27 cellular contexts compared by ENCODE assay signal in genomic region chrX:35291013-35291412, GRCh38.
"Had no signal": no experiment of that assay in that cellular context is flagged by ENCODE, and none has a peak within 500 bp of the region (broad histone marks: within the 10 kb centered on the region; RNA-seq: fewer than 3 reads in every experiment).

No MANE protein-coding gene starts in this region.

- H3K36me3 ChIP-seq: colonic mucosa, esophagus squamous epithelium, gastrocnemius medialis, heart right ventricle, left ventricle myocardium inferior, lower lobe of right lung had no signal

- FAIRE-seq: endometrium, islet of Langerhans, keratinocyte had no signal

- DNase-seq: colonic mucosa; cortex of kidney; effector CD8-positive, alpha-beta T cell; effector memory CD8-positive, alpha-beta T cell; endodermal cell; erythroblast; esophagus squamous epithelium; foreskin fibroblast; foreskin melanocyte; gastrocnemius medialis; glutamatergic neuron; head of caudate nucleus; heart right ventricle; hippocampal formation; left cardiac atrium; left ventricle myocardium inferior; lower lobe of right lung; mesenchymal stem cell; mucosa of descending colon; naive B cell had no signal

- H3K27me3 Mint-ChIP-seq: dendritic cell treated with granulocyte-macrophage colony-stimulating factor and Interleukin-4, amounts not matched to agents 40 ng/mL and 50 ng/mL, for 4 days; effector memory CD8-positive, alpha-beta T cell; naive B cell had no signal

- H3K4me3 ChIP-seq: colonic mucosa, esophagus squamous epithelium, gastrocnemius medialis, heart right ventricle, left ventricle myocardium inferior, lower lobe of right lung, mucosa of descending colon had no signal

- H3K4me1 Mint-ChIP-seq: endodermal cell, mesothelial cell of epicardium, naive B cell had no signal

- H3K36me3 Mint-ChIP-seq: mesothelial cell of epicardium, naive B cell had no signal

- ATAC-seq: effector memory CD8-positive, alpha-beta T cell; esophagus mucosa; gastrocnemius medialis; heart right ventricle; left cardiac atrium; lower lobe of right lung; mucosa of descending colon had no signal

- H3K9me3 ChIP-seq: colonic mucosa, esophagus squamous epithelium, gastrocnemius medialis, heart right ventricle, left ventricle myocardium inferior, lower lobe of right lung, mucosa of descending colon had no signal

- H3K4me1 ChIP-seq: colonic mucosa, esophagus squamous epithelium, gastrocnemius medialis, heart right ventricle, left ventricle myocardium inferior, lower lobe of right lung had no signal

- H3K27ac Mint-ChIP-seq: dendritic cell treated with granulocyte-macrophage colony-stimulating factor and Interleukin-4, amounts not matched to agents 40 ng/mL and 50 ng/mL, for 4 days; effector memory CD8-positive, alpha-beta T cell; endodermal cell; mesothelial cell of epicardium; naive B cell had no signal

- H3K27ac ChIP-seq: colonic mucosa, epithelial cell of prostate, esophagus squamous epithelium, gastrocnemius medialis, heart right ventricle, left ventricle myocardium inferior, lower lobe of right lung had no signal

- H3K4me3 Mint-ChIP-seq: dendritic cell treated with granulocyte-macrophage colony-stimulating factor and Interleukin-4, amounts not matched to agents 40 ng/mL and 50 ng/mL, for 4 days; effector memory CD8-positive, alpha-beta T cell; endodermal cell; mesothelial cell of epicardium; naive B cell had no signal

- H3K27me3 ChIP-seq: colonic mucosa, esophagus squamous epithelium, gastrocnemius medialis, heart right ventricle had no signal

- H3K9me3 Mint-ChIP-seq: dendritic cell treated with granulocyte-macrophage colony-stimulating factor and Interleukin-4, amounts not matched to agents 40 ng/mL and 50 ng/mL, for 4 days; effector memory CD8-positive, alpha-beta T cell had no signal
